Comparison of ENCODE assay signal across 21 cellular contexts in the genomic region with DNA sequence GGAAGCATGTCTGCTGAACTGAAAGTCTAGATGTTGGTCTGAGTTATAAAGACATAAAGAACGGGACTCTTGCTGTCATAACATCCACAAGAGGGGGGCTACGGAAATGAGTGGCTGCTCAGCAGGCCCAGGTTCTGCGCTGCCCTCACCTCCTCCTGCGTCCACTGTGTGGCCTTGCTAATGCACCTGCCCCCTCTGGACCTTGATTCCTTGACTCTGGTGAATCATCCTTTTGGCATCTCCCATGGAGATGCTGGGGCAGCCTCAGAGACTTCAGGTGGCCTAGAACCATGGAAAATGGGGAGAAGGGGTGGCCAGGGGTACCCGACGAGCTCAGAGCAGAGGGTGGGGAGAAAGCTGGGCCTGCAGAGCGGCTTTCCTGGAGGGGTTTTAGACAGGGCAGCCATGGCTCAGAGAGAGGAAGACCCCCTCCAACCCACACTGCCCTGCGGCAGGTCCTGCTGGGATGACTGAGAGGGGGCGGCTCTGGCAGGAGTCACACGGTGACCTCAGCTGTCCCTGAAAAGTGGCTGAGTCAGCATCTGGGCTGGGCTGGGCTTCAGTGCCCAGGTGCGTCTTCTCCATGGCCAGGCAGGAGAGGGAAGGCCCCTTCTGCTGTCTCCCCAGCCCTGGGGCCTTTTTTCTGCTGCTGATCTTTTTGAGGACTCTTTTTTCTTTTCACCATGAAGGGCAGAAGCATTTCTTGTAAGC.
"Had no signal": no experiment of that assay in that cellular context is flagged by ENCODE, and none has a peak within 500 bp of the region (broad histone marks: within the 10 kb centered on the region; RNA-seq: fewer than 3 reads in every experiment).

No MANE protein-coding gene starts in this region.

- H3K9me3 ChIP-seq: neutrophil had no signal

- H3K36me3 ChIP-seq: brain microvascular endothelial cell, neutrophil had no signal

- H3K9me3 Mint-ChIP-seq: activated CD4-positive, alpha-beta T cell treated with anti-CD3 and anti-CD28 coated beads, Interleukin-2, amount 10 ng/mL, durations not matched to agents 24 days and 14 days; activated naive CD8-positive, alpha-beta T cell treated with anti-CD3 and anti-CD28 coated beads, Interleukin-2, amount 10 ng/mL, durations not matched to agents 7 days and 5 days; activated T-helper 1 cell treated with anti-CD3 and anti-CD28 coated beads, Interleukin-12 subunit alpha, Interleukin-12 subunit beta, Interleukin-2, Interleukin-4 antibody, amounts not matched to agents 30 ng/mL and 10 ng/mL and 1 ng/mL, durations not matched to agents 14 hours and 24 hours and 36 hours; central memory CD8-positive, alpha-beta T cell; type B pancreatic cell had no signal

- H3K4me3 Mint-ChIP-seq: activated CD4-positive, alpha-beta T cell treated with anti-CD3 and anti-CD28 coated beads, Interleukin-2, amount 10 ng/mL, durations not matched to agents 24 days and 14 days; activated naive CD8-positive, alpha-beta T cell treated with anti-CD3 and anti-CD28 coated beads, Interleukin-2, amount 10 ng/mL, durations not matched to agents 7 days and 5 days; activated T-helper 1 cell treated with anti-CD3 and anti-CD28 coated beads, Interleukin-12 subunit alpha, Interleukin-12 subunit beta, Interleukin-2, Interleukin-4 antibody, amounts not matched to agents 30 ng/mL and 10 ng/mL and 1 ng/mL, durations not matched to agents 14 hours and 24 hours and 36 hours; central memory CD8-positive, alpha-beta T cell; naive B cell; type B pancreatic cell had no signal

- H3K36me3 Mint-ChIP-seq: activated naive CD8-positive, alpha-beta T cell treated with anti-CD3 and anti-CD28 coated beads, Interleukin-2, amount 10 ng/mL, durations not matched to agents 7 days and 5 days; naive B cell; type B pancreatic cell had no signal

- H3K27me3 Mint-ChIP-seq: activated CD4-positive, alpha-beta T cell treated with anti-CD3 and anti-CD28 coated beads, Interleukin-2, amount 10 ng/mL, durations not matched to agents 24 days and 14 days had no signal

- H3K4me1 Mint-ChIP-seq: activated CD4-positive, alpha-beta T cell treated with anti-CD3 and anti-CD28 coated beads, Interleukin-2, amount 10 ng/mL, durations not matched to agents 24 days and 14 days; activated naive CD8-positive, alpha-beta T cell treated with anti-CD3 and anti-CD28 coated beads, Interleukin-2, amount 10 ng/mL, durations not matched to agents 7 days and 5 days; central memory CD8-positive, alpha-beta T cell had no signal

- DNase-seq: activated CD4-positive, alpha-beta T cell treated with anti-CD3 and anti-CD28 coated beads, Interleukin-2, amount 10 ng/mL, durations not matched to agents 24 days and 14 days; activated CD4-positive, CD25-positive, alpha-beta regulatory T cell; activated CD8-positive, alpha-beta memory T cell treated with anti-CD3 and anti-CD28 coated beads, Interleukin-2, amount 50 U/mL, for 48 hours; activated naive CD8-positive, alpha-beta T cell treated with anti-CD3 and anti-CD28 coated beads, Interleukin-2, amount 10 ng/mL, durations not matched to agents 7 days and 5 days; brain microvascular endothelial cell; cortex of kidney; effector CD4-positive, alpha-beta T cell; foreskin melanocyte; naive B cell; posterior cingulate gyrus; stimulated activated CD4-positive, alpha-beta T cell treated with anti-CD3 and anti-CD28 coated beads, Interleukin-15, amount 100 ng/mL, for 24 hours; stimulated activated CD4-positive, alpha-beta T cell treated with anti-CD3 and anti-CD28 coated beads, Interleukin-4, amount 100 ng/mL, for 1 hour; stimulated activated naive CD4-positive, alpha-beta T cell; substantia nigra; SW 1271 had no signal

- H3K27ac ChIP-seq: brain microvascular endothelial cell, neutrophil had no signal

- FAIRE-seq: islet of Langerhans, TTC549 had no signal

- H3K27ac Mint-ChIP-seq: activated CD4-positive, alpha-beta T cell treated with anti-CD3 and anti-CD28 coated beads, Interleukin-2, amount 10 ng/mL, durations not matched to agents 24 days and 14 days; activated naive CD8-positive, alpha-beta T cell treated with anti-CD3 and anti-CD28 coated beads, Interleukin-2, amount 10 ng/mL, durations not matched to agents 7 days and 5 days; activated T-helper 1 cell treated with anti-CD3 and anti-CD28 coated beads, Interleukin-12 subunit alpha, Interleukin-12 subunit beta, Interleukin-2, Interleukin-4 antibody, amounts not matched to agents 30 ng/mL and 10 ng/mL and 1 ng/mL, durations not matched to agents 14 hours and 24 hours and 36 hours; type B pancreatic cell had no signal
